1 cellular context compared by ENCODE assay signal in genomic region chr2:190404487-190404886, GRCh38.
TF ChIP-seq lines count a peak whose summit lies in the region.

No MANE protein-coding gene starts in this region.

TF ChIP-seq in K562, 482 proteins besides CTCF, POLR2A, EP300 and RAD21 (continued from another document and continues in another):
- TF ChIP-seq TSHZ1 (CRISPR knock-in tag; IDR thresholded peaks at IDR 0.05) (no peak), THRB (CRISPR knock-in tag; conservative IDR thresholded peaks at IDR 0.05) (no peak), FIP1L1 (IDR thresholded peaks at IDR 0.05; ENCODE audit: low read depth, low read length, poor library complexity, severe bottlenecking) (no peak), ATF1 (CRISPR knock-in tag; IDR thresholded peaks at IDR 0.05) (no peak), ATF1 (tag; IDR thresholded peaks at IDR 0.05) (no peak), BCL6 (CRISPR knock-in tag; IDR thresholded peaks at IDR 0.05) (no peak), ZBTB17 (CRISPR knock-in tag; IDR thresholded peaks at IDR 0.05) (no peak), TBP (optimal IDR thresholded peaks at IDR 0.05; ENCODE audit: low read depth, low read length) (no peak), GTF2B (IDR thresholded peaks at IDR 0.05; ENCODE audit: extremely low read depth, insufficient read length) (no peak), CCAR2 (IDR thresholded peaks at IDR 0.05; ENCODE audit: low read depth, low read length) (no peak), ZC3H4 (CRISPR knock-in tag; IDR thresholded peaks at IDR 0.05; ENCODE audit: borderline replicate concordance) (no peak), ZNF165 (CRISPR knock-in tag; IDR thresholded peaks at IDR 0.05; ENCODE audit: borderline replicate concordance) (no peak), MBD2 (IDR thresholded peaks at IDR 0.05; ENCODE audit: borderline replicate concordance, low read depth) (no peak), TRIM28 (IDR thresholded peaks at IDR 0.05) (peak; percentile 20; the same call in 1 of the 2 replicates), ZNF133 (CRISPR knock-in tag; IDR thresholded peaks at IDR 0.05) (no peak), DNMT1 (IDR thresholded peaks at IDR 0.05) (no peak), NR2F6 (CRISPR knock-in tag; IDR thresholded peaks at IDR 0.05) (no peak), NONO (IDR thresholded peaks at IDR 0.05; ENCODE audit: low read depth in 2 of 2, low read length in 1 of 2) (no peak), ZNF76 (CRISPR knock-in tag; IDR thresholded peaks at IDR 0.05; ENCODE audit: borderline replicate concordance) (no peak), ZNF311 (CRISPR knock-in tag; IDR thresholded peaks at IDR 0.05) (no peak), HDAC2 (IDR thresholded peaks at IDR 0.05) (peak; percentile 72), YY1 (IDR thresholded peaks at IDR 0.05; ENCODE audit: borderline replicate concordance in 1 of 3, control insufficient read depth in 1 of 3, extremely low read depth in 1 of 3, insufficient read depth in 3 of 3, insufficient read length in 1 of 3, insufficient replicate concordance in 2 of 3, low read depth in 1 of 3, low read length in 2 of 3) (no peak), ZNF407 (IDR thresholded peaks at IDR 0.05; ENCODE audit: low read depth) (no peak), HMBOX1 (IDR thresholded peaks at IDR 0.05) (peak; percentile 96), HIVEP1 (CRISPR knock-in tag; IDR thresholded peaks at IDR 0.05) (no peak), DDX20 (tag; IDR thresholded peaks at IDR 0.05; ENCODE audit: low read depth) (no peak), POLR2B (IDR thresholded peaks at IDR 0.05; ENCODE audit: low read depth, partially characterized antibody) (no peak), PKNOX1 (IDR thresholded peaks at IDR 0.05) (no peak), ATF4 (CRISPR knock-in tag; IDR thresholded peaks at IDR 0.05) (no peak), BRD4 (IDR thresholded peaks at IDR 0.05) (no peak), HMGXB4 (CRISPR knock-in tag; IDR thresholded peaks at IDR 0.05) (no peak), ETV5 (CRISPR knock-in tag; IDR thresholded peaks at IDR 0.05; ENCODE audit: low read depth) (no peak), ZNF224 (CRISPR knock-in tag; IDR thresholded peaks at IDR 0.05) (no peak), CUX1 (CRISPR knock-in tag; IDR thresholded peaks at IDR 0.05) (no peak), ZNF695 (CRISPR knock-in tag; IDR thresholded peaks at IDR 0.05) (no peak), KDM5B (IDR thresholded peaks at IDR 0.05; ENCODE audit: insufficient replicate concordance, low read depth, low read length) (no peak)
